ENCODE assay signal across 9 cellular contexts in genomic region chr13:110347535-110348308, GRCh38. TPM values are rescaled to one million over a fixed set of nuclear protein-coding genes. Genes with fewer than 3 reads are reported as not detected.
DNase-seq lines count a peak whose midpoint lies in the region; ATAC-seq and TF ChIP-seq lines count a peak whose summit lies in the region.
"Had no signal": no experiment of that assay in that cellular context is flagged by ENCODE, and none has a peak within 500 bp of the region (broad histone marks: within the 10 kb centered on the region; RNA-seq: fewer than 3 reads in every experiment).

No MANE protein-coding gene starts in this region.

- H3K4me3 ChIP-seq in brain microvascular endothelial cell (ENCODE audit: low read depth, low read length) (no peak overlapping the region), skeletal muscle tissue (ENCODE audit: low read length in 3 of 3) (no peak overlapping the region)

- H3K27me3 ChIP-seq in brain microvascular endothelial cell (replicated peaks) (no peaks in the 10 kb centered on the region), skeletal muscle tissue (ENCODE audit: control insufficient read depth in 3 of 3, insufficient read depth in 3 of 3, low read length in 3 of 3) (peaks cover 0 to 26% (median 13%) of the 10 kb centered on the region in 3 donors)

- H3K36me3 ChIP-seq in brain microvascular endothelial cell (replicated peaks) (peaks cover 51% of the 10 kb centered on the region), skeletal muscle tissue (ENCODE audit: control insufficient read depth in 3 of 3, insufficient read depth in 3 of 3, low read length in 3 of 3) (no peaks in the 10 kb centered on the region)

- H3K9ac ChIP-seq in skeletal muscle tissue (ENCODE audit: low read depth in 1 of 3, low read length in 3 of 3) = no peak overlapping the region

- H3K27ac ChIP-seq in brain microvascular endothelial cell (peak overlapping the region; percentile 99), skeletal muscle tissue (ENCODE audit: low read depth, low read length) (peak overlapping the region; percentile 54)

- peaks cover 23 to 38% (median 26%) of the 10 kb centered on the region in 3 donors for H3K4me1 ChIP-seq in skeletal muscle tissue (ENCODE audit: control insufficient read depth in 3 of 3, insufficient read depth in 3 of 3, low read length in 3 of 3)

- TF ChIP-seq CTCF in brain microvascular endothelial cell (IDR thresholded peaks at IDR 0.05; ENCODE audit: low read depth, low read length, missing control alignments) = no peak

- no peak for ATAC-seq in HG02623 (IDR thresholded peaks at IDR 0.05; ENCODE audit: unreplicated experiment)
- no peak for ATAC-seq in HG03432 (IDR thresholded peaks at IDR 0.05; ENCODE audit: unreplicated experiment)

- in situ Hi-C loops in brain microvascular endothelial cell (cut with HindIII; ENCODE audit: low pct_ligation_motif_present, low sequenced_read_pairs) = no loop called here

- DNase-seq in H4 (ENCODE audit: low spot score) (peak; percentile 39), brain microvascular endothelial cell (peak; percentile 88), iris pigment epithelial cell (ENCODE audit: low read depth) (peak; percentile 91), DMS 273 treated with DMSO at 0.1 percent for 48 hours (lab: John Stamatoyannopoulos, UW) (no peak)
- DNase-seq in activated CD4-positive, alpha-beta T cell treated with anti-CD3 and anti-CD28 coated beads, Interleukin-2, amount 50 U/mL, for 1 hour = no peak
- DNase-seq: stimulated activated naive CD4-positive, alpha-beta T cell had no signal

- H3K9me3 ChIP-seq in skeletal muscle tissue (ENCODE audit: control insufficient read depth in 3 of 3, low read length in 3 of 3) = no peaks in the 10 kb centered on the region

RNA-seq across cellular contexts. Expression of gene COL4A2, which starts 40.6 kb away (rescaled TPM):
- 20.4 and 33.3 TPM in 2 replicates for total RNA-seq in H4 (2014; rRNA removed; shearing (Covaris generic))
- 511 TPM for total RNA-seq in skeletal muscle tissue

RNA-seq across cellular contexts. Expression of gene COL4A1, which starts 40.8 kb away (rescaled TPM):
- total RNA-seq in H4 (2014; rRNA removed; shearing (Covaris generic)) = 56.1 and 66.5 TPM in 2 replicates
- 774 TPM for total RNA-seq in skeletal muscle tissue

Comparison
In these comparisons a context has a peak if more than half of its experiments do, and no peak if none do; other contexts are left out.
1. DNase-seq: peak in H4 (single experiment), brain microvascular endothelial cell (single experiment) and iris pigment epithelial cell (single experiment); none in activated CD4-positive, alpha-beta T cell treated with anti-CD3 and anti-CD28 coated beads, Interleukin-2, amount 50 U/mL, for 1 hour (single experiment) and DMS 273 treated with DMSO at 0.1 percent for 48 hours (single experiment).
2. RNA of gene COL4A2, which starts 40.6 kb away (total RNA-seq): 511 TPM in skeletal muscle tissue (single experiment); 20.4 to 33.3 TPM in H4; every median in the first group is over 10 times any median in the second.
3. RNA of gene COL4A1, which starts 40.8 kb away (total RNA-seq): 774 TPM in skeletal muscle tissue (single experiment); 56.1 to 66.5 TPM in H4; every median in the first group is over 10 times any median in the second.